In genomic region chr7:114082567-114082933, GRCh38 we compare ENCODE assay signal across 9 cellular contexts.
A peak's percentile ranks its signal among the peaks of the same experiment; 100 is the strongest.
DNase-seq lines count a peak whose midpoint lies in the region; ATAC-seq, FAIRE-seq and TF ChIP-seq lines count a peak whose summit lies in the region.
"Had no signal": no experiment of that assay in that cellular context is flagged by ENCODE, and none has a peak within 500 bp of the region (broad histone marks: within the 10 kb centered on the region; RNA-seq: fewer than 3 reads in every experiment).

No MANE protein-coding gene starts in this region.

- H3K9ac ChIP-seq in HUES64 (ENCODE audit: low read depth, low read length) (no peak overlapping the region), endothelial cell of umbilical vein (replicated peaks; ENCODE audit: extremely low read depth, insufficient read depth, low read length) (no peak overlapping the region), neural progenitor cell (no peak overlapping the region)

- peak; percentile 24 for FAIRE-seq in endothelial cell of umbilical vein (lab: Jason Lieb, UNC)

- H3K9me3 ChIP-seq in A673 (ENCODE audit: low read depth, low read length, poor library complexity, severe bottlenecking): no peaks in the 10 kb centered on the region
- no peaks in the 10 kb centered on the region for H3K9me3 ChIP-seq in HUES64 (ENCODE audit: insufficient read depth, low read depth, low read length)
- H3K9me3 ChIP-seq in endothelial cell of umbilical vein (replicated peaks; ENCODE audit: control insufficient read depth, insufficient read depth, low read length): no peaks in the 10 kb centered on the region
- no peaks in the 10 kb centered on the region for H3K9me3 ChIP-seq in neural progenitor cell (ENCODE audit: low read depth)

- TF ChIP-seq CTCF in A673 (conservative IDR thresholded peaks at IDR 0.05; ENCODE audit: low read depth, low read length) (no peak), endothelial cell of umbilical vein (IDR thresholded peaks at IDR 0.05; ENCODE audit: extremely low read depth in 1 of 2, insufficient read depth in 1 of 2, low read depth in 1 of 2, low read length in 2 of 2) (no peak), neural progenitor cell (IDR thresholded peaks at IDR 0.05) (no peak)

- H3K79me2 ChIP-seq in endothelial cell of umbilical vein (ENCODE audit: control insufficient read depth, insufficient read depth, low read length): no peaks in the 10 kb centered on the region
- H3K79me2 ChIP-seq in neural progenitor cell (ENCODE audit: low read depth): no peaks in the 10 kb centered on the region

- H3K27ac Mint-ChIP-seq in neural progenitor cell: peak overlapping the region; percentile 6

- H4K20me1 ChIP-seq in endothelial cell of umbilical vein (replicated peaks; ENCODE audit: control insufficient read depth, extremely low read depth, insufficient read depth, low read length) (no peaks in the 10 kb centered on the region), neural progenitor cell (ENCODE audit: low read depth) (peaks cover 28% of the 10 kb centered on the region)

- intact Hi-C loops in A673 (cut with micrococcal nuclease; ENCODE audit: unreplicated experiment): loop anchor here (5.0 to 10.0 kb wide), 7 partner anchors 325 to 1832 kb away; no protein-coding TSS in a partner anchor
- intact Hi-C loops in endothelial cell of umbilical vein (cut with micrococcal nuclease): loop anchor here (1.0 to 5.0 kb wide), 11 partner anchors 134 to 1769 kb away; partner anchors contain the start of gene MDFIC

- H3K36me3 ChIP-seq in A673 (ENCODE audit: insufficient read depth, low read length, poor library complexity, severe bottlenecking) (no peaks in the 10 kb centered on the region), HUES64 (ENCODE audit: insufficient read depth, low read length) (no peaks in the 10 kb centered on the region), endothelial cell of umbilical vein (ENCODE audit: control insufficient read depth in 2 of 2, extremely low read depth in 1 of 2, insufficient read depth in 2 of 2, low read length in 2 of 2) (no peaks in the 10 kb centered on the region), neural progenitor cell (no peaks in the 10 kb centered on the region)

- CTCF ChIA-PET in A673 (lab: Charles Lee): interaction anchor here (1.1 to 1.4 kb wide), 2 partner anchors 581 to 1768 kb away, joined by 3 to 13 read pairs; no protein-coding TSS in a partner anchor
- CTCF ChIA-PET in endothelial cell of umbilical vein (lab: Charles Lee): interaction anchor here (0.9 to 6.9 kb wide), 10 partner anchors 18 to 1768 kb away, joined by 5 to 104 read pairs (median 29); no protein-coding TSS in a partner anchor

- H3K27me3 ChIP-seq in A673 (replicated peaks; ENCODE audit: insufficient read depth, low read depth, low read length, poor library complexity) (peaks cover 99% of the 10 kb centered on the region), HUES64 (ENCODE audit: insufficient read depth, low read length) (peaks cover 74% of the 10 kb centered on the region), endothelial cell of umbilical vein (ENCODE audit: control insufficient read depth in 2 of 2, insufficient read depth in 2 of 2, low read length in 2 of 2) (peaks cover 60 to 70% of the 10 kb centered on the region in 2 experiments), neural progenitor cell (peaks cover 89% of the 10 kb centered on the region)

- H3K9me1 ChIP-seq in endothelial cell of umbilical vein (replicated peaks; ENCODE audit: control insufficient read depth, extremely low read depth, insufficient read depth, low read length): no peaks in the 10 kb centered on the region

- DNase-seq in A673 (ENCODE audit: low spot score) (peak; percentile 2), endothelial cell of umbilical vein (ENCODE audit: low read depth, low spot score) (no peak), neural progenitor cell (ENCODE audit: low spot score) (no peak), AG08396 (ENCODE audit: low spot score) (no peak)
- no peak for DNase-seq in activated effector memory CD4-positive, alpha-beta T cell treated with anti-CD3 and anti-CD28 coated beads, Interleukin-2, amount 50 U/mL, for 16 hours
- DNase-seq: stimulated activated CD4-positive, alpha-beta T cell treated with anti-CD3 and anti-CD28 coated beads, Interleukin-2, amount 100 ng/mL, for 24 hours had no signal

- ATAC-seq in HG03378 (IDR thresholded peaks at IDR 0.05; ENCODE audit: unreplicated experiment) (no peak), GM21381 (IDR thresholded peaks at IDR 0.05; ENCODE audit: unreplicated experiment) (no peak)

- BruUV-seq in A673 (replicated peaks; lab: Mats Ljungman, UMichigan): no TSS peak
- no TSS peak for BruUV-seq in endothelial cell of umbilical vein (replicated peaks; lab: Mats Ljungman, UMichigan)

- 4% methylated on average over 15 of the region's 15 CpGs for WGBS in HUES64

- H3K27ac ChIP-seq in A673 (ENCODE audit: low read depth, low read length, poor library complexity, severe bottlenecking) (no peak overlapping the region), HUES64 (ENCODE audit: low read depth, low read length) (no peak overlapping the region), endothelial cell of umbilical vein (ENCODE audit: insufficient read depth, low read depth, low read length) (no peak overlapping the region), neural progenitor cell (no peak overlapping the region)

- H3K4me1 ChIP-seq in A673 (ENCODE audit: insufficient read depth, low read length, poor library complexity, severe bottlenecking): peaks cover 13% of the 10 kb centered on the region
- H3K4me1 ChIP-seq in HUES64 (ENCODE audit: insufficient read depth, low read length): peaks cover 14% of the 10 kb centered on the region
- peaks cover 33% of the 10 kb centered on the region for H3K4me1 ChIP-seq in endothelial cell of umbilical vein (ENCODE audit: control insufficient read depth, extremely low read depth, insufficient read depth, low read length)
- H3K4me1 ChIP-seq in neural progenitor cell: peaks cover 15% of the 10 kb centered on the region

- peaks cover 10% of the 10 kb centered on the region for H3F3A ChIP-seq in neural progenitor cell (ENCODE audit: low read depth)

- no peak for TF ChIP-seq POLR2A in endothelial cell of umbilical vein (IDR thresholded peaks at IDR 0.05; ENCODE audit: low read depth, low read length)

- H3K36me3 Mint-ChIP-seq in neural progenitor cell: no peaks in the 10 kb centered on the region

- H3K4me3 Mint-ChIP-seq in neural progenitor cell: peak overlapping the region; percentile 85

- H3K4me2 ChIP-seq in endothelial cell of umbilical vein (ENCODE audit: insufficient read depth, low read length) (peak overlapping the region; percentile 64), neural progenitor cell (peak overlapping the region; percentile 89)

- no peak overlapping the region for H3K4me3 ChIP-seq in A673 (ENCODE audit: low read depth, low read length, poor library complexity, severe bottlenecking)
- H3K4me3 ChIP-seq in HUES64 (ENCODE audit: low read length): peak overlapping the region; percentile 80
- peak overlapping the region in 1 of 3 experiments; percentile 52 for H3K4me3 ChIP-seq in endothelial cell of umbilical vein (replicated peaks in 1 of 3; ENCODE audit: insufficient read depth in 1 of 3, low read depth in 1 of 3, low read length in 3 of 3)
- peak overlapping the region; percentile 58 for H3K4me3 ChIP-seq in neural progenitor cell

- H3K27me3 Mint-ChIP-seq in neural progenitor cell (ENCODE audit: insufficient read depth, low read depth): peaks cover 29% of the 10 kb centered on the region

- H3K9me3 Mint-ChIP-seq in neural progenitor cell: no peaks in the 10 kb centered on the region

- H3K4me1 Mint-ChIP-seq in neural progenitor cell: peaks cover 26% of the 10 kb centered on the region

- POLR2A ChIA-PET in A673 (lab: Charles Lee; ENCODE audit: low non-redundant PET) (no interaction called here), endothelial cell of umbilical vein (lab: Charles Lee) (no interaction called here)

- H2AFZ ChIP-seq in endothelial cell of umbilical vein (ENCODE audit: low read depth, low read length) (peak overlapping the region; percentile 41), neural progenitor cell (replicated peaks) (peak overlapping the region; percentile 71)

- dilution Hi-C loops in endothelial cell of umbilical vein (cut with MboI; ENCODE audit: extremely low pct_ligation_motif_present, low sequenced_read_pairs): no loop called here

TF ChIP-seq in endothelial cell of umbilical vein, 7 proteins besides CTCF, POLR2A, EP300 and RAD21:
- peak; percentile 14 for TF ChIP-seq EZH2 (IDR thresholded peaks at IDR 0.05; ENCODE audit: borderline replicate concordance, low read depth, low read length, severe bottlenecking)
- TF ChIP-seq MYC (IDR thresholded peaks at IDR 0.05; ENCODE audit: low read depth, low read length): no peak
